ENCODE assay signal across 1 cellular context in the genomic region with DNA sequence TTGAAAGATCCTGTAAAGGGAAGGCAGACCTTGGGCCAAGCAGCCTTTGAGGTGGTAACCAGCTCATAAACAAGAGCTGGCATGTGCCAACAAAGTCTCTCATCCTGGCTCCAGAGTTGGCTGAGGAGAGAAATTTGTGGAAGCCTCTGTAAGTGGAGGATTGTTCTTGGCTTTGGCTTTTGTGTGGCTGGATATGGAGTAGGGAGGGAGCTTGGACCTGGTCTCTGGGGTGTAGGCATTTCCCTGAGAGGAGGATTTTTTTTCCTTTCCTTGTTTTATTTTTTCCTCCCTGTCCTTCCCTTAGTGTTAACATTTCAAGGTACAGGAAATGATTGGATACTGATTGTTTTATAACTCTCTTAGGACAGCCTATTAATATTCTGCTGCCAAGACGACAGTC.
TF ChIP-seq lines count a peak whose summit lies in the region.

No MANE protein-coding gene starts in this region.

TF ChIP-seq in A549, 52 proteins besides CTCF, POLR2A, EP300 and RAD21 (continued from another document):
- no peak for TF ChIP-seq JUNB (IDR thresholded peaks at IDR 0.05)
- TF ChIP-seq CBX8 (IDR thresholded peaks at IDR 0.05): no peak
- no peak for TF ChIP-seq HOXB5 (CRISPR knock-in tag; IDR thresholded peaks at IDR 0.05)
- no peak for TF ChIP-seq SREBF2 (IDR thresholded peaks at IDR 0.05)
